8 cellular contexts compared by ENCODE assay signal in the genomic region with DNA sequence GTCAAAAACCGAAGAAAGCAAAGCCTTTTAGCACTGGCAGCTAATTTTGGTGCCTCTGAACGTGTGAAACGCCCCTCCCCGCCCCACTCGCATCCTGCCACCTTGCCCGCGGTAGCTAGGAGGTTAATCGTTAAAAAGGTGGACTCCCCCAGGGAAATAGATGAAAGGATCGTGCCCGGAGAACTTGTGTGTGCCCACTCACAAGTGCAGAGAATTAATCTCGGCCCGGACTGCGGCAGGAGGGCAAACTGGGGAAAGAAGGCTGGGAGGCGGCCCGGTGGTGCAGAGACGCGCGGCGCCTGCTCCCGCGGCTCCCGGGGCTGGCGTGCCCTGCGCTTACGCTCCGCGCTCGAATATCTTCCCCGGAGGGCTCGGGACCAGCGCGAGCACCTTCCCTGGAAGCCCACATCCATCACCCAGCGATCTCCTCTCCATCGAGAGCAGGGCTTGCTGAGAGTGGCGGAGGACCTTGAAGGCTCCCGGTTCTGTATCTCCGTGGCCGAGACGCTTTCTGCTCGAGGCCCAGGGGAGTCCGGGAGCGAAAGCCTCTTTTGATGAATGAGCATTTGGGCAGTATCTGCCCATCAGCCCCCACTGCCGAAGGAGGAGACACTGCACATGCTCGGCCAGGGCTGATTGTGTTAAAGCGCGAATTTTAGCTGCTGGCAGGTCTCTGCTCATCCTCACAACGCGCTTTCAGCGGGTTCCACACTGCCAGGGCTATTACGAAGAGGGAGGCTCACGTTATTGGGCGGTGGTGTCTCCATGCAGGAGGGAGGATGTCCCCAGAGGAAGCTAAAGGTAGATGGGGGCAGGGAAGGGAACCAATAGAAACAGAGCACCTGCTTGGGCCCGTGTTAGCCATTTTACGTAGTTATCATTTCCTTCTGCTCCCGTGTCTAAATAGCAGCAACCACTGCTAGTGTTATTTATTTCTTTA. TPM values are rescaled to one million over a fixed set of nuclear protein-coding genes. Genes with fewer than 3 reads are reported as not detected.
DNase-seq lines count a peak whose midpoint lies in the region; ATAC-seq and TF ChIP-seq lines count a peak whose summit lies in the region.

No MANE protein-coding gene starts in this region.

- H3K27ac ChIP-seq in ascending aorta (no peak overlapping the region), hepatocyte (peak overlapping the region; percentile 21)

- DNase-seq in AG08396 (ENCODE audit: low spot score) = peak; percentile 37
- peak; percentile 69 for DNase-seq in NCI-H748 treated with DMSO at 0.1 percent for 48 hours (lab: John Stamatoyannopoulos, UW)
- no peak for DNase-seq in ascending aorta (ENCODE audit: low spot score in 2 of 2)
- peak; percentile 42 for DNase-seq in hepatocyte (ENCODE audit: low spot score)
- DNase-seq in progenitor cell of endocrine pancreas (ENCODE audit: low spot score, unreplicated experiment) = peak; percentile 16
- no peak for DNase-seq in DMS114 treated with DMSO at 0.1 percent for 48 hours (lab: John Stamatoyannopoulos, UW; ENCODE audit: unreplicated experiment)

- H3K4me3 Mint-ChIP-seq in progenitor cell of endocrine pancreas (ENCODE audit: low read depth) = peak overlapping the region; percentile 83

- H3K36me3 ChIP-seq in ascending aorta = no peaks in the 10 kb centered on the region
- H3K36me3 ChIP-seq in hepatocyte (replicated peaks; ENCODE audit: insufficient read depth, low read depth) = no peaks in the 10 kb centered on the region

- H3K4me3 ChIP-seq in ascending aorta (peak overlapping the region; percentile 66 to 70), hepatocyte (peak overlapping the region; percentile 67)

- H2AFZ ChIP-seq in hepatocyte = peak overlapping the region; percentile 96

- no peak for TF ChIP-seq CTCF in ascending aorta (IDR thresholded peaks at IDR 0.05)
- no peak for TF ChIP-seq CTCF in hepatocyte (IDR thresholded peaks at IDR 0.05; ENCODE audit: poor library complexity)
- no peak for TF ChIP-seq CTCF in progenitor cell of endocrine pancreas (IDR thresholded peaks at IDR 0.05; ENCODE audit: unreplicated experiment)

- H3K9me3 ChIP-seq in ascending aorta (no peaks in the 10 kb centered on the region), hepatocyte (ENCODE audit: low read depth) (no peaks in the 10 kb centered on the region)

- intact Hi-C loops in ascending aorta (cut with DNase I) = no loop called here

- peak overlapping the region; percentile 94 for H3K27ac Mint-ChIP-seq in progenitor cell of endocrine pancreas

- peak overlapping the region; percentile 100 for H3K4me2 ChIP-seq in hepatocyte

- H3K9me2 ChIP-seq in hepatocyte (replicated peaks; ENCODE audit: insufficient read depth) = no peaks in the 10 kb centered on the region

- peaks cover 12% of the 10 kb centered on the region for H3K4me1 Mint-ChIP-seq in progenitor cell of endocrine pancreas (ENCODE audit: low read depth)

- H3K4me1 ChIP-seq in ascending aorta (peaks cover 0 to 10% of the 10 kb centered on the region in 2 donors), hepatocyte (ENCODE audit: insufficient read depth) (peaks cover 6% of the 10 kb centered on the region)

- 2% methylated on average over 48 of the region's 55 CpGs for WGBS in hepatocyte (ENCODE audit: low lambda C conversion rate, missing lambda C conversion rate)

- H3K36me3 Mint-ChIP-seq in progenitor cell of endocrine pancreas (ENCODE audit: insufficient read depth) = peaks cover 7% of the 10 kb centered on the region

- no peaks in the 10 kb centered on the region for H3K79me2 ChIP-seq in hepatocyte

- no peaks in the 10 kb centered on the region for H4K20me1 ChIP-seq in hepatocyte (ENCODE audit: insufficient read depth, poor library complexity, severe bottlenecking)

- no peaks in the 10 kb centered on the region for H3K27me3 Mint-ChIP-seq in progenitor cell of endocrine pancreas

- no peaks in the 10 kb centered on the region for H3K27me3 ChIP-seq in ascending aorta
- peaks cover 7% of the 10 kb centered on the region for H3K27me3 ChIP-seq in hepatocyte

- peaks cover 4% of the 10 kb centered on the region for H3K9me3 Mint-ChIP-seq in progenitor cell of endocrine pancreas (ENCODE audit: low read depth)

- ATAC-seq in GM18870 (IDR thresholded peaks at IDR 0.05; ENCODE audit: unreplicated experiment) = peak; percentile 43
- peak; percentile 35 for ATAC-seq in HG03103 (IDR thresholded peaks at IDR 0.05; ENCODE audit: low read depth, unreplicated experiment)

RNA-seq across cellular contexts. Expression of gene SPTSSB, which starts 1.3 kb away (rescaled TPM):
- total RNA-seq in ascending aorta = not detected
- 5.0 and 5.3 TPM in 2 replicates for total RNA-seq in hepatocyte
- 6.9 and 17.2 TPM in 2 replicates for polyA plus RNA-seq in hepatocyte
- 28.0 and 30.1 TPM in 2 replicates for total RNA-seq in progenitor cell of endocrine pancreas

Comparison
In these comparisons a context has a peak if more than half of its experiments do, and no peak if none do; other contexts are left out.
1. DNase-seq: peak in AG08396 (single experiment), NCI-H748 treated with DMSO at 0.1 percent for 48 hours (single experiment), hepatocyte (single experiment) and progenitor cell of endocrine pancreas (single experiment); none in ascending aorta (0 of 2) and DMS114 treated with DMSO at 0.1 percent for 48 hours (single experiment).